ENCODE assay signal across 8 cellular contexts in the genomic region with DNA sequence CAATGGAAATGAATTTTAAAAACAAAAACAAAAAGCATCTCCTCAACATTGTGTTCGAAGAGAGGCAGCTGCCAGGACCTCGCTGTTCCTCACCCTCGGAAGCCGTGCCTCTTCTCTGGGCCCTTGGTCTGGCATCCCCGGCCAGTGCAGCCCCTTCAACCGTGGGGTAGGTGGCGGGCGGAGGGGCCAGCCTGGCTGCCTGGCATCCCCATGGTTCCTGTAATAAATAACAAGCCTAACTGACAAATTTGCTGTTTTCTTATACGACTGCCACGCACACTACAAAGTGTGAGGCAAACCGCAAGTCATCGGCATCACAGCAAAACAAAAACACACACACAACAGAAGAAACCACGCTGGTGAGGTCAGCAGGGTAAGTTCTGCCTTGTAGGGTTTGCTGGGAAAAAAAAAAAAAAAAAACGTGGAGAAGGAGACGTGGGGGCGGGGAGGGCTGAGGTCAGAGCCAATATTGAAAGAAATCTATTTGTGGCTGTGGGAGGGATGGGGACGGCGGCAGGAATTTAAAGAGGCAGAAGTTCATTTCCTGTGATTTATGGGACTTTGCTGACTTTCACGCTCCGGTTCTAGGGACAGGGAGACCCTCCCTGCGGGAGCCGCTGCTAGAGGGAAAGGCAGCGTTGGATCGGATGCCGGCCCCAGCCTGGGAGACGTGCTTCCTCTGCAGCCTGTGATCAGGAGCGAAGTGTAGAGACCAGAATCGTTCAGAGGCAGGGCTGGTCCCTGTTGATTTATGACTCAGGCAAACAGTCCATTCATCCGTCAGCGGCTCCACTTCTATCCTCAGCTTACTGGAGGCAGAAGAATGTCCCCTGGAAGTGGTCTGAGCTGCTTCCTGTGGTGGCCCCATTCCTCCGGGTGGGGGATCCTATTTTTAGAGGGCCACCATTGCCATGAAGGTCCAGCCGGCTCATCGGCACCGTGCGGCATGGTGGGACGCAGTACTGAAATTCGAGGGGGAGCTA.
A peak's percentile ranks its signal among the peaks of the same experiment; 100 is the strongest.
DNase-seq lines count a peak whose midpoint lies in the region; ATAC-seq and TF ChIP-seq lines count a peak whose summit lies in the region.

No MANE protein-coding gene starts in this region.

- H3K27ac ChIP-seq in HEK293 (ENCODE audit: extremely low read depth, low read depth, low read length) (peak overlapping the region; percentile 60; the same call in 1 of the 2 replicates), left ventricle myocardium inferior (replicated peaks) (peak overlapping the region; percentile 87)

- peaks cover 36% of the 10 kb centered on the region for H3K27me3 Mint-ChIP-seq in activated T-helper 2 cell treated with anti-CD3 and anti-CD28 coated beads, Interferon-gamma antibody, Interleukin-2, Interleukin-4, amounts not matched to agents 10 μg/mL and 5 μg/mL and 100 μg/mL, durations not matched to agents 14 hours and 24 hours and 36 hours (ENCODE audit: low read depth)

- intact Hi-C loops in activated T-helper 2 cell treated with anti-CD3 and anti-CD28 coated beads, Interferon-gamma antibody, Interleukin-2, Interleukin-4, amounts not matched to agents 10 μg/mL and 5 μg/mL and 100 μg/mL, durations not matched to agents 14 hours and 24 hours and 36 hours (cut with micrococcal nuclease), result no loop called here
- intact Hi-C loops in left ventricle myocardium inferior (cut with micrococcal nuclease), result no loop called here

- no peak overlapping the region for H3K27ac Mint-ChIP-seq in activated T-helper 2 cell treated with anti-CD3 and anti-CD28 coated beads, Interferon-gamma antibody, Interleukin-2, Interleukin-4, amounts not matched to agents 10 μg/mL and 5 μg/mL and 100 μg/mL, durations not matched to agents 14 hours and 24 hours and 36 hours

- CTCF ChIA-PET in HEK293 (lab: Yijun Ruan, JAX), result interaction anchor here (0.6 to 1.0 kb wide), 3 partner anchors 94 to 177 kb away, joined by 3 read pairs; no protein-coding TSS in a partner anchor

- TF ChIP-seq CTCF in HEK293 (tag by site-specific recombination; IDR thresholded peaks at IDR 0.05), result no peak
- no peak for TF ChIP-seq CTCF in left ventricle myocardium inferior (IDR thresholded peaks at IDR 0.05; ENCODE audit: borderline replicate concordance)

- no peaks in the 10 kb centered on the region for H3K9me3 ChIP-seq in HEK293 (ENCODE audit: control insufficient read depth, insufficient read depth, low read depth, low read length)
- no peaks in the 10 kb centered on the region for H3K9me3 ChIP-seq in left ventricle myocardium inferior (replicated peaks)

- H3K27me3 ChIP-seq in left ventricle myocardium inferior (ENCODE audit: low read depth), result peaks cover 5% of the 10 kb centered on the region

- ATAC-seq in GM21526 (IDR thresholded peaks at IDR 0.05; ENCODE audit: low FRiP score, unreplicated experiment) (no peak), GM18873 (IDR thresholded peaks at IDR 0.05; ENCODE audit: low FRiP score, unreplicated experiment) (no peak), HG03039 (IDR thresholded peaks at IDR 0.05; ENCODE audit: unreplicated experiment) (no peak)

- H3K4me1 ChIP-seq in HEK293 (ENCODE audit: control insufficient read depth, insufficient read depth, low read length), result peaks cover 5% of the 10 kb centered on the region
- peaks cover 18% of the 10 kb centered on the region for H3K4me1 ChIP-seq in left ventricle myocardium inferior

- no peak for DNase-seq in activated T-helper 2 cell treated with anti-CD3 and anti-CD28 coated beads, Interferon-gamma antibody, Interleukin-2, Interleukin-4, amounts not matched to agents 10 μg/mL and 5 μg/mL and 100 μg/mL, durations not matched to agents 14 hours and 24 hours and 36 hours (ENCODE audit: low spot score)
- DNase-seq in left ventricle myocardium inferior, result peak; percentile 72
- peak; percentile 64 for DNase-seq in skeletal muscle cell (ENCODE audit: low read depth)
- no peak for DNase-seq in activated CD4-positive, alpha-beta T cell treated with anti-CD3 and anti-CD28 coated beads, Interleukin-2, amount 50 U/mL, for 48 hours

- POLR2A ChIA-PET in HEK293 (lab: Yijun Ruan, JAX), result no interaction called here

- peaks cover 18% of the 10 kb centered on the region for H3K4me1 Mint-ChIP-seq in activated T-helper 2 cell treated with anti-CD3 and anti-CD28 coated beads, Interferon-gamma antibody, Interleukin-2, Interleukin-4, amounts not matched to agents 10 μg/mL and 5 μg/mL and 100 μg/mL, durations not matched to agents 14 hours and 24 hours and 36 hours (ENCODE audit: low read depth)

- no peaks in the 10 kb centered on the region for H3K9me3 Mint-ChIP-seq in activated T-helper 2 cell treated with anti-CD3 and anti-CD28 coated beads, Interferon-gamma antibody, Interleukin-2, Interleukin-4, amounts not matched to agents 10 μg/mL and 5 μg/mL and 100 μg/mL, durations not matched to agents 14 hours and 24 hours and 36 hours

- peak overlapping the region; percentile 59 for H3K4me3 Mint-ChIP-seq in activated T-helper 2 cell treated with anti-CD3 and anti-CD28 coated beads, Interferon-gamma antibody, Interleukin-2, Interleukin-4, amounts not matched to agents 10 μg/mL and 5 μg/mL and 100 μg/mL, durations not matched to agents 14 hours and 24 hours and 36 hours (ENCODE audit: low read depth)

- H3K4me3 ChIP-seq in HEK293 (ENCODE audit: low read depth, low read length), result peak overlapping the region; percentile 35
- peak overlapping the region; percentile 62 for H3K4me3 ChIP-seq in left ventricle myocardium inferior
- peak overlapping the region; percentile 39 for H3K4me3 ChIP-seq in skeletal muscle cell (ENCODE audit: low read depth, low read length)

- H3K36me3 ChIP-seq in HEK293 (ENCODE audit: control insufficient read depth in 2 of 2, insufficient read depth in 1 of 2, low read length in 2 of 2), result no peaks in the 10 kb centered on the region
- H3K36me3 ChIP-seq in left ventricle myocardium inferior, result no peaks in the 10 kb centered on the region

- no peaks in the 10 kb centered on the region for H3K36me3 Mint-ChIP-seq in activated T-helper 2 cell treated with anti-CD3 and anti-CD28 coated beads, Interferon-gamma antibody, Interleukin-2, Interleukin-4, amounts not matched to agents 10 μg/mL and 5 μg/mL and 100 μg/mL, durations not matched to agents 14 hours and 24 hours and 36 hours (ENCODE audit: low read depth)

TF ChIP-seq in HEK293, 187 proteins besides CTCF, POLR2A, EP300 and RAD21 (continues in another document):
- peak; percentile 59; the same call in 1 of the 2 replicates for TF ChIP-seq KLF16 (tag by site-specific recombination; IDR thresholded peaks at IDR 0.05)
- peak; percentile 92 for TF ChIP-seq ZBTB17 (tag by site-specific recombination; IDR thresholded peaks at IDR 0.05)
- TF ChIP-seq ZNF155 (tag by site-specific recombination; IDR thresholded peaks at IDR 0.05), result no peak
- peak; percentile 71 for TF ChIP-seq ZNF76 (tag by site-specific recombination; IDR thresholded peaks at IDR 0.05; ENCODE audit: borderline replicate concordance, low read depth)
- peak; percentile 67; the same call in 1 of the 2 replicates for TF ChIP-seq ZNF776 (tag by site-specific recombination; IDR thresholded peaks at IDR 0.05; ENCODE audit: borderline replicate concordance)
- TF ChIP-seq ZNF600 (tag by site-specific recombination; IDR thresholded peaks at IDR 0.05), result 0 out of 2 replicates have a peak, but pooled peaks have one; percentile 35
- TF ChIP-seq GLIS2 (tag by site-specific recombination; IDR thresholded peaks at IDR 0.05), result peak; percentile 49
- peak; percentile 48 for TF ChIP-seq SP2 (tag by site-specific recombination; IDR thresholded peaks at IDR 0.05)
- no peak for TF ChIP-seq ZNF239 (tag by site-specific recombination; IDR thresholded peaks at IDR 0.05)
- TF ChIP-seq ZNF785 (tag by site-specific recombination; IDR thresholded peaks at IDR 0.05), result 0 out of 2 replicates have a peak, but pooled peaks have one; percentile 42
- TF ChIP-seq, protein P1, sequence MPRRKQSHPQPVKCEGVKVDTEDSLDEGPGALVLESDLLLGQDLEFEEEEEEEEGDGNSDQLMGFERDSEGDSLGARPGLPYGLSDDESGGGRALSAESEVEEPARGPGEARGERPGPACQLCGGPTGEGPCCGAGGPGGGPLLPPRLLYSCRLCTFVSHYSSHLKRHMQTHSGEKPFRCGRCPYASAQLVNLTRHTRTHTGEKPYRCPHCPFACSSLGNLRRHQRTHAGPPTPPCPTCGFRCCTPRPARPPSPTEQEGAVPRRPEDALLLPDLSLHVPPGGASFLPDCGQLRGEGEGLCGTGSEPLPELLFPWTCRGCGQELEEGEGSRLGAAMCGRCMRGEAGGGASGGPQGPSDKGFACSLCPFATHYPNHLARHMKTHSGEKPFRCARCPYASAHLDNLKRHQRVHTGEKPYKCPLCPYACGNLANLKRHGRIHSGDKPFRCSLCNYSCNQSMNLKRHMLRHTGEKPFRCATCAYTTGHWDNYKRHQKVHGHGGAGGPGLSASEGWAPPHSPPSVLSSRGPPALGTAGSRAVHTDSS (tag by site-specific recombination; IDR thresholded peaks at IDR 0.05), result no peak
- no peak for TF ChIP-seq MYNN (tag by site-specific recombination; IDR thresholded peaks at IDR 0.05; ENCODE audit: borderline replicate concordance)
- 0 out of 2 replicates have a peak, but pooled peaks have one; percentile 51 for TF ChIP-seq ZXDB (tag by site-specific recombination; IDR thresholded peaks at IDR 0.05)
- TF ChIP-seq, protein P2, sequence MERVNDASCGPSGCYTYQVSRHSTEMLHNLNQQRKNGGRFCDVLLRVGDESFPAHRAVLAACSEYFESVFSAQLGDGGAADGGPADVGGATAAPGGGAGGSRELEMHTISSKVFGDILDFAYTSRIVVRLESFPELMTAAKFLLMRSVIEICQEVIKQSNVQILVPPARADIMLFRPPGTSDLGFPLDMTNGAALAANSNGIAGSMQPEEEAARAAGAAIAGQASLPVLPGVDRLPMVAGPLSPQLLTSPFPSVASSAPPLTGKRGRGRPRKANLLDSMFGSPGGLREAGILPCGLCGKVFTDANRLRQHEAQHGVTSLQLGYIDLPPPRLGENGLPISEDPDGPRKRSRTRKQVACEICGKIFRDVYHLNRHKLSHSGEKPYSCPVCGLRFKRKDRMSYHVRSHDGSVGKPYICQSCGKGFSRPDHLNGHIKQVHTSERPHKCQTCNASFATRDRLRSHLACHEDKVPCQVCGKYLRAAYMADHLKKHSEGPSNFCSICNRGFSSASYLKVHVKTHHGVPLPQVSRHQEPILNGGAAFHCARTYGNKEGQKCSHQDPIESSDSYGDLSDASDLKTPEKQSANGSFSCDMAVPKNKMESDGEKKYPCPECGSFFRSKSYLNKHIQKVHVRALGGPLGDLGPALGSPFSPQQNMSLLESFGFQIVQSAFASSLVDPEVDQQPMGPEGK (tag by site-specific recombination; IDR thresholded peaks at IDR 0.05), result peak; percentile 71; the same call in 1 of the 2 replicates
- TF ChIP-seq ZNF629 (tag by site-specific recombination; IDR thresholded peaks at IDR 0.05), result peak; percentile 70
- TF ChIP-seq ZSCAN23 (tag by site-specific recombination; IDR thresholded peaks at IDR 0.05), result no peak

Comparison
In these comparisons a context has a peak if more than half of its experiments do, and no peak if none do; other contexts are left out.
1. DNase-seq: peak in left ventricle myocardium inferior (single experiment) and skeletal muscle cell (single experiment); none in activated T-helper 2 cell treated with anti-CD3 and anti-CD28 coated beads, Interferon-gamma antibody, Interleukin-2, Interleukin-4, amounts not matched to agents 10 μg/mL and 5 μg/mL and 100 μg/mL, durations not matched to agents 14 hours and 24 hours and 36 hours (single experiment) and activated CD4-positive, alpha-beta T cell treated with anti-CD3 and anti-CD28 coated beads, Interleukin-2, amount 50 U/mL, for 48 hours (0 of 2).
2. Peak in every context shown above with its lines, with median percentiles within 50 percentile points of each other: H3K4me3 ChIP-seq.